ENCODE assay signal across 20 cellular contexts in genomic region chr10:43739171-43739570, GRCh38.
A peak's percentile ranks its signal among the peaks of the same experiment; 100 is the strongest.
DNase-seq lines count a peak whose midpoint lies in the region; ATAC-seq and TF ChIP-seq lines count a peak whose summit lies in the region.
"Had no signal": no experiment of that assay in that cellular context is flagged by ENCODE, and none has a peak within 500 bp of the region (broad histone marks: within the 10 kb centered on the region; RNA-seq: fewer than 3 reads in every experiment).

No MANE protein-coding gene starts in this region.

- no peaks in the 10 kb centered on the region for H3K4me1 ChIP-seq in stomach

- intact Hi-C loops in stomach (cut with DNase I; ENCODE audit: low total_unique reads) (no loop called here), posterior vena cava (cut with DNase I) (no loop called here)

- 69 to 96% (median 85%) methylated on average over 1 of the region's 1 CpG for WGBS in stomach, 5 donors

- peak; percentile 62 for DNase-seq in EH (ENCODE audit: low read depth)
- DNase-seq in MV-4-11 (lab: John Stamatoyannopoulos, UW), result peak; percentile 16
- DNase-seq in fibroblast of mammary gland (ENCODE audit: low read depth), result peak; percentile 24
- no peak for DNase-seq in stomach
- DNase-seq in CD1c-positive myeloid dendritic cell (ENCODE audit: extremely low spot score), result no peak
- no peak for DNase-seq in posterior vena cava (ENCODE audit: low spot score)
- DNase-seq: ACHN; CD8-positive, alpha-beta memory T cell; DMS79; GOT3; NCI-H1105; NCI-H2081 treated with DMSO at 0.1 percent for 48 hours; OCI-M1; Right ventricle myocardium superior; T-cell had no signal

- TF ChIP-seq CTCF in fibroblast of mammary gland (conservative IDR thresholded peaks at IDR 0.05; ENCODE audit: control insufficient read depth, insufficient read depth, low read depth, low read length) (no peak), stomach (IDR thresholded peaks at IDR 0.05) (no peak)

- no peak overlapping the region for H3K27ac ChIP-seq in stomach
- H3K27ac ChIP-seq: BLaER1 treated with 17β-estradiol and CSF1 and Interleukin-3, amounts not matched to agents 10 nM and 100 nM; SK-N-MC had no signal

- no peaks in the 10 kb centered on the region for H3K9me3 ChIP-seq in stomach
- H3K9me3 ChIP-seq: BLaER1 treated with 17β-estradiol and CSF1 and Interleukin-3, amounts not matched to agents 10 nM and 100 nM had no signal

- no peak for TF ChIP-seq POLR2A in stomach (IDR thresholded peaks at IDR 0.05)

- no peaks in the 10 kb centered on the region for H3K36me3 ChIP-seq in stomach
- H3K36me3 ChIP-seq: BLaER1 treated with 17β-estradiol and CSF1 and Interleukin-3, amounts not matched to agents 10 nM and 100 nM had no signal

- ATAC-seq in HG03469 (IDR thresholded peaks at IDR 0.05; ENCODE audit: unreplicated experiment), result no peak
- ATAC-seq: GM12878, HCT116, T-cell had no signal

- H3K4me3 ChIP-seq in fibroblast of mammary gland (ENCODE audit: control insufficient read depth, low read depth, low read length), result no peak overlapping the region
- H3K4me3 ChIP-seq in stomach, result no peak overlapping the region
- H3K4me3 ChIP-seq: BLaER1 treated with 17β-estradiol and CSF1 and Interleukin-3, amounts not matched to agents 10 nM and 100 nM; GM12878; SK-N-MC had no signal

- H3K27me3 ChIP-seq in stomach, result no peaks in the 10 kb centered on the region
- H3K27me3 ChIP-seq: BLaER1 treated with 17β-estradiol and CSF1 and Interleukin-3, amounts not matched to agents 10 nM and 100 nM had no signal

- no peak for TF ChIP-seq EP300 in stomach (IDR thresholded peaks at IDR 0.05)

Comparison
In these comparisons a context has a peak if more than half of its experiments do, and no peak if none do; other contexts are left out.
1. DNase-seq: peak in EH (single experiment), MV-4-11 (single experiment) and fibroblast of mammary gland (single experiment); none in stomach (single experiment), CD1c-positive myeloid dendritic cell (single experiment) and posterior vena cava (single experiment).